Comparison of ENCODE assay signal across 20 cellular contexts in genomic region chr16:12391974-12392373, GRCh38.
"Had no signal": no experiment of that assay in that cellular context is flagged by ENCODE, and none has a peak within 500 bp of the region (broad histone marks: within the 10 kb centered on the region; RNA-seq: fewer than 3 reads in every experiment).

No MANE protein-coding gene starts in this region.

- H3K27me3 ChIP-seq: ascending aorta, neutrophil, sigmoid colon, spleen, transverse colon had no signal

- H3K9ac ChIP-seq: parathyroid adenoma, SK-N-SH had no signal

- H3K4me3 Mint-ChIP-seq: activated CD8-positive, alpha-beta T cell treated with anti-CD3 and anti-CD28 coated beads for 36 hours; activated naive CD4-positive, alpha-beta T cell treated with anti-CD3 and anti-CD28 coated beads for 36 hours; activated T-cell treated with anti-CD3 and anti-CD28 coated beads, Interleukin-2, amount 50 U/mL, for 24 hours; naive thymus-derived CD8-positive, alpha-beta T cell; T-helper 2 cell treated with Interferon-gamma antibody and Interleukin-4, amounts not matched to agents 5 μg/mL and 100 μg/mL, for 36 hours; WTC11 had no signal

- H3K4me3 ChIP-seq: ascending aorta, sigmoid colon, spleen, transverse colon had no signal

- H3K36me3 Mint-ChIP-seq: WTC11 had no signal

- H3K27ac ChIP-seq: ascending aorta, neutrophil, parathyroid adenoma had no signal

- H3K9me3 Mint-ChIP-seq: activated CD8-positive, alpha-beta T cell treated with anti-CD3 and anti-CD28 coated beads for 36 hours; activated naive CD4-positive, alpha-beta T cell treated with anti-CD3 and anti-CD28 coated beads for 36 hours; activated T-cell treated with anti-CD3 and anti-CD28 coated beads, Interleukin-2, amount 50 U/mL, for 24 hours; activated T-helper 2 cell treated with anti-CD3 and anti-CD28 coated beads, Interferon-gamma antibody, Interleukin-2, Interleukin-4, amounts not matched to agents 10 μg/mL and 5 μg/mL and 100 μg/mL, durations not matched to agents 14 hours and 24 hours and 36 hours; naive thymus-derived CD8-positive, alpha-beta T cell; T-helper 2 cell treated with Interferon-gamma antibody and Interleukin-4, amounts not matched to agents 5 μg/mL and 100 μg/mL, for 36 hours; WTC11 had no signal

- H3K27me3 Mint-ChIP-seq: activated CD8-positive, alpha-beta T cell treated with anti-CD3 and anti-CD28 coated beads for 36 hours; activated T-cell treated with anti-CD3 and anti-CD28 coated beads, Interleukin-2, amount 50 U/mL, for 24 hours; naive thymus-derived CD8-positive, alpha-beta T cell had no signal

- H3K27ac Mint-ChIP-seq: activated CD8-positive, alpha-beta T cell treated with anti-CD3 and anti-CD28 coated beads for 36 hours; activated naive CD4-positive, alpha-beta T cell treated with anti-CD3 and anti-CD28 coated beads for 36 hours; activated T-cell treated with anti-CD3 and anti-CD28 coated beads, Interleukin-2, amount 50 U/mL, for 24 hours; activated T-helper 2 cell treated with anti-CD3 and anti-CD28 coated beads, Interferon-gamma antibody, Interleukin-2, Interleukin-4, amounts not matched to agents 10 μg/mL and 5 μg/mL and 100 μg/mL, durations not matched to agents 14 hours and 24 hours and 36 hours; naive thymus-derived CD8-positive, alpha-beta T cell; WTC11 had no signal

- H3K4me1 Mint-ChIP-seq: WTC11 had no signal

- ATAC-seq: activated CD8-positive, alpha-beta T cell treated with anti-CD3 and anti-CD28 coated beads for 36 hours; esophagus mucosa; naive thymus-derived CD8-positive, alpha-beta T cell; WTC11 had no signal

- H2AFZ ChIP-seq: parathyroid adenoma had no signal

- DNase-seq: activated CD4-positive, alpha-beta T cell treated with anti-CD3 and anti-CD28 coated beads for 4 hours; activated CD8-positive, alpha-beta T cell treated with anti-CD3 and anti-CD28 coated beads for 36 hours; activated naive CD4-positive, alpha-beta T cell treated with anti-CD3 and anti-CD28 coated beads for 36 hours; activated T-cell treated with anti-CD3 and anti-CD28 coated beads, Interleukin-2, amount 50 U/mL, for 24 hours; cerebellar nuclear complex; effector CD8-positive, alpha-beta T cell; mesendoderm; naive thymus-derived CD8-positive, alpha-beta T cell; SK-N-SH; spleen; stimulated activated naive CD4-positive, alpha-beta T cell; transverse colon had no signal

- H3K4me2 ChIP-seq: SK-N-SH had no signal

- H3K36me3 ChIP-seq: ascending aorta, neutrophil, sigmoid colon, transverse colon had no signal

- H3K9me3 ChIP-seq: ascending aorta, neutrophil, sigmoid colon, SK-N-SH, spleen, transverse colon had no signal

- H3K4me1 ChIP-seq: ascending aorta, parathyroid adenoma, transverse colon had no signal
